21 cellular contexts compared by ENCODE assay signal in genomic region chr17:42188749-42189650, GRCh38. TPM values are rescaled to one million over a fixed set of nuclear protein-coding genes. Genes with fewer than 3 reads are reported as not detected.
DNase-seq lines count a peak whose midpoint lies in the region; TF ChIP-seq lines count a peak whose summit lies in the region.
"Had no signal": no experiment of that assay in that cellular context is flagged by ENCODE, and none has a peak within 500 bp of the region (broad histone marks: within the 10 kb centered on the region; RNA-seq: fewer than 3 reads in every experiment).

No MANE protein-coding gene starts in this region.

- no peaks in the 10 kb centered on the region for H3K36me3 ChIP-seq in adrenal gland (replicated peaks in 1 of 2)
- no peaks in the 10 kb centered on the region for H3K36me3 ChIP-seq in esophagus squamous epithelium
- H3K36me3 ChIP-seq: prostate gland had no signal

- H3K4me1 ChIP-seq in adrenal gland (replicated peaks in 1 of 2) (peaks cover 21 to 42% of the 10 kb centered on the region in 2 donors), esophagus squamous epithelium (peaks cover 15 to 29% (median 18%) of the 10 kb centered on the region in 3 donors)

- WGBS in adrenal gland, 4 donors, result 59 to 73% (median 65%) methylated on average over 17 to 19 of the region's 19 CpGs
- WGBS in esophagus squamous epithelium, 2 donors, result 63 to 79% methylated on average over 10 to 12 of the region's 19 CpGs

- intact Hi-C loops in adrenal gland (cut with DNase I), result no loop called here
- intact Hi-C loops in esophagus squamous epithelium (cut with DNase I), result no loop called here

- peak; percentile 95 for DNase-seq in GF-D8 (lab: John Stamatoyannopoulos, UW)
- peak; percentile 96 for DNase-seq in NB4 (ENCODE audit: low read depth)
- DNase-seq in adrenal gland, result peak in 6 of 7 donors; percentile 45 to 75 (median 66)
- peak; percentile 17 for DNase-seq in pons (ENCODE audit: low spot score)
- no peak for DNase-seq in NCI-H2196 treated with DMSO at 0.1 percent for 48 hours (lab: John Stamatoyannopoulos, UW; ENCODE audit: unreplicated experiment)
- DNase-seq in esophagus squamous epithelium (lab: John Stamatoyannopoulos, UW), result no peak
- no peak for DNase-seq in A172 (ENCODE audit: low spot score)
- DNase-seq: activated CD4-positive, alpha-beta T cell treated with anti-CD3 and anti-CD28 coated beads for 36 hours; activated effector memory CD4-positive, alpha-beta T cell treated with Interleukin-2 at 50 U/mL for 16 hours; AML-193; cortex of kidney; foreskin melanocyte; mesendoderm; NCI-H1092; NCI-H524; SHP77 treated with DMSO at 0.1 percent for 48 hours; stimulated activated CD4-positive, alpha-beta T cell treated with anti-CD3 and anti-CD28 coated beads, Interleukin-1b, Interleukin-23, amount 100 ng/mL, for 48 hours; stimulated activated naive CD8-positive, alpha-beta T cell treated with anti-CD3 and anti-CD28 coated beads, Interleukin-15, amount 100 ng/mL, for 72 hours; T1000 had no signal

- H3K27me3 ChIP-seq in adrenal gland, result no peaks in the 10 kb centered on the region
- peaks cover 0 to 17% (median 0%) of the 10 kb centered on the region in 4 donors for H3K27me3 ChIP-seq in esophagus squamous epithelium

- no peaks in the 10 kb centered on the region for H3K9me3 ChIP-seq in adrenal gland (replicated peaks in 1 of 3)
- no peaks in the 10 kb centered on the region for H3K9me3 ChIP-seq in esophagus squamous epithelium
- H3K9me3 ChIP-seq: prostate gland had no signal

- no peak for TF ChIP-seq CTCF in NB4 (IDR thresholded peaks at IDR 0.05; ENCODE audit: low read depth, low read length)
- TF ChIP-seq CTCF in adrenal gland (IDR thresholded peaks at IDR 0.05), result no peak
- TF ChIP-seq CTCF in esophagus squamous epithelium (IDR thresholded peaks at IDR 0.05), result no peak

- TF ChIP-seq POLR2A in NB4 (IDR thresholded peaks at IDR 0.05; ENCODE audit: extremely low read depth, insufficient read length) (no peak), adrenal gland (IDR thresholded peaks at IDR 0.05) (no peak), esophagus squamous epithelium (IDR thresholded peaks at IDR 0.05) (no peak)

- H3K4me3 ChIP-seq in NB4 (ENCODE audit: low read depth, low read length) (no peak overlapping the region), adrenal gland (no peak overlapping the region), esophagus squamous epithelium (no peak overlapping the region)
- H3K4me3 ChIP-seq: prostate gland had no signal

- peak overlapping the region in 4 of 5 donors; percentile 6 to 55 (median 36) for H3K27ac ChIP-seq in adrenal gland
- no peak overlapping the region for H3K27ac ChIP-seq in esophagus squamous epithelium
- H3K27ac ChIP-seq: epithelial cell of prostate, prostate gland had no signal

RNA-seq across cellular contexts. Expression of gene HCRT, which starts 3.7 kb away (rescaled TPM):
- total RNA-seq in adrenal gland, result not detected
- polyA plus RNA-seq in adrenal gland, result not detected
- not detected for total RNA-seq in esophagus squamous epithelium
- total RNA-seq in A172 (2014; rRNA removed; shearing (Covaris generic)), result not detected in 2 replicates
- total RNA-seq: activated CD4-positive, alpha-beta T cell treated with anti-CD3 and anti-CD28 coated beads for 36 hours; prostate gland had no signal

RNA-seq across cellular contexts. Expression of gene GHDC, which starts 5.3 kb away (rescaled TPM):
- 100 to 1,000 TPM in 1 of 8 donors, 10 to 100 TPM in 7; 36.4 to 344 (median 73.6) TPM for total RNA-seq in adrenal gland
- polyA plus RNA-seq in adrenal gland, result 10 to 100 TPM; 10.5 to 33.9 (median 30.4) TPM
- total RNA-seq in esophagus squamous epithelium, result 10 to 100 TPM in 2 of 4 donors, 1 to 10 TPM in 2; 5.5 to 22.0 (median 13.1) TPM
- total RNA-seq in A172 (2014; rRNA removed; shearing (Covaris generic)), result 27.0 and 31.5 TPM in 2 replicates

RNA-seq across cellular contexts. Expression of gene KCNH4, which starts 8.1 kb away (rescaled TPM):
- total RNA-seq in adrenal gland (under 1 TPM in 6 of 8 donors, not detected in 2; 0.14 to 0.41 (median 0.19) TPM), esophagus squamous epithelium (under 1 TPM in 2 of 4 donors, not detected in 2; under 0.01 to 0.09 TPM)
- 1 to 10 TPM in 1 of 3 donors, under 1 TPM in 2; 0.13 to 1.0 (median 0.26) TPM for polyA plus RNA-seq in adrenal gland
- 0.02 TPM in 1 of 2 replicates, not detected in the other for total RNA-seq in A172 (2014; rRNA removed; shearing (Covaris generic))

RNA-seq across cellular contexts. Expression of gene RAB5C, which starts 34.2 kb away (rescaled TPM):
- 100 to 1,000 TPM; 126 to 216 (median 163) TPM for total RNA-seq in adrenal gland
- polyA plus RNA-seq in adrenal gland, result 100 to 1,000 TPM in 2 of 3 donors, 10 to 100 TPM in 1; 55.8 to 206 (median 115) TPM
- 100 to 1,000 TPM in 1 of 4 donors, 10 to 100 TPM in 3; 68.5 to 107 (median 78.6) TPM for total RNA-seq in esophagus squamous epithelium
- 96.9 and 131 TPM in 2 replicates for total RNA-seq in A172 (2014; rRNA removed; shearing (Covaris generic))

Comparison
In these comparisons a context has a peak if more than half of its experiments do, and no peak if none do; other contexts are left out.
1. DNase-seq: peak in GF-D8 (single experiment), NB4 (single experiment), adrenal gland (6 of 7) and pons (single experiment); none in NCI-H2196 treated with DMSO at 0.1 percent for 48 hours (single experiment), esophagus squamous epithelium (single experiment) and A172 (single experiment).
2. H3K27ac ChIP-seq: peak in adrenal gland (4 of 5); none in esophagus squamous epithelium (0 of 4).